ENCODE assay signal across 8 cellular contexts in genomic region chr1:241846862-241847539, GRCh38. TPM values are rescaled to one million over a fixed set of nuclear protein-coding genes. Genes with fewer than 3 reads are reported as not detected.
DNase-seq lines count a peak whose midpoint lies in the region; ATAC-seq and TF ChIP-seq lines count a peak whose summit lies in the region.

No MANE protein-coding gene starts in this region.

- H3K4me3 ChIP-seq in MM.1S (ENCODE audit: low read length) (peak overlapping the region; percentile 98), coronary artery (peak overlapping the region; percentile 82), neural progenitor cell (peak overlapping the region; percentile 98)

- H3K9ac ChIP-seq in MM.1S (ENCODE audit: low read length): peak overlapping the region; percentile 92
- no peak overlapping the region for H3K9ac ChIP-seq in neural progenitor cell

- H3K27ac ChIP-seq in MM.1S (ENCODE audit: low read length) (peak overlapping the region; percentile 96; the same call in 1 of the 2 replicates), coronary artery (peak overlapping the region; percentile 91 to 95), neural progenitor cell (no peak overlapping the region)

- no peaks in the 10 kb centered on the region for H3K9me3 Mint-ChIP-seq in CD14-positive monocyte
- no peaks in the 10 kb centered on the region for H3K9me3 Mint-ChIP-seq in neural progenitor cell

- peaks cover 15% of the 10 kb centered on the region for H3F3A ChIP-seq in MM.1S (ENCODE audit: insufficient read depth, low read length)
- peaks cover 13% of the 10 kb centered on the region for H3F3A ChIP-seq in neural progenitor cell (ENCODE audit: low read depth)

- peaks cover 3% of the 10 kb centered on the region in 2 donors for H3K36me3 Mint-ChIP-seq in CD14-positive monocyte
- peaks cover 2% of the 10 kb centered on the region for H3K36me3 Mint-ChIP-seq in neural progenitor cell

- H3K27me3 Mint-ChIP-seq in CD14-positive monocyte (ENCODE audit: low read depth in 3 of 3) (peaks cover 0 to 6% (median 0%) of the 10 kb centered on the region in 3 donors), neural progenitor cell (ENCODE audit: insufficient read depth, low read depth) (peaks cover 7% of the 10 kb centered on the region)

- peaks cover 17% of the 10 kb centered on the region for H3K4me1 Mint-ChIP-seq in CD14-positive monocyte
- H3K4me1 Mint-ChIP-seq in neural progenitor cell: peaks cover 22% of the 10 kb centered on the region

- H2AFZ ChIP-seq in MM.1S (ENCODE audit: low read length) (peak overlapping the region; percentile 96), neural progenitor cell (replicated peaks) (peak overlapping the region; percentile 99)

- no peak for ATAC-seq in GM21381 (IDR thresholded peaks at IDR 0.05; ENCODE audit: unreplicated experiment)

- H3K9me3 ChIP-seq in MM.1S (replicated peaks; ENCODE audit: insufficient read depth, low read length) (no peaks in the 10 kb centered on the region), neural progenitor cell (ENCODE audit: low read depth) (no peaks in the 10 kb centered on the region)

- H3K4me3 Mint-ChIP-seq in CD14-positive monocyte (peak overlapping the region in 1 of 2 donors; percentile 94), neural progenitor cell (peak overlapping the region; percentile 99)

- H3K27me3 ChIP-seq in MM.1S (replicated peaks; ENCODE audit: insufficient read depth, low read length): no peaks in the 10 kb centered on the region
- no peaks in the 10 kb centered on the region for H3K27me3 ChIP-seq in neural progenitor cell

- H4K20me1 ChIP-seq in MM.1S (ENCODE audit: insufficient read depth, low read length): no peaks in the 10 kb centered on the region
- H4K20me1 ChIP-seq in neural progenitor cell (ENCODE audit: low read depth): peaks cover 8% of the 10 kb centered on the region

- TF ChIP-seq CTCF in CD14-positive monocyte (IDR thresholded peaks at IDR 0.05) (no peak), MM.1S (IDR thresholded peaks at IDR 0.05; ENCODE audit: low read length) (no peak), coronary artery (IDR thresholded peaks at IDR 0.05) (no peak), neural progenitor cell (IDR thresholded peaks at IDR 0.05) (no peak)

- H3K79me2 ChIP-seq in MM.1S (ENCODE audit: low read length) (peaks cover 31% of the 10 kb centered on the region), neural progenitor cell (ENCODE audit: low read depth) (peaks cover 35% of the 10 kb centered on the region)

- H3K4me2 ChIP-seq in MM.1S (ENCODE audit: low read depth, low read length) (peak overlapping the region; percentile 90), neural progenitor cell (peak overlapping the region; percentile 96)

- no peaks in the 10 kb centered on the region for H3K9me2 ChIP-seq in MM.1S (replicated peaks; ENCODE audit: insufficient read depth, low read length)

- intact Hi-C loops in CD14-positive monocyte (cut with micrococcal nuclease): loop anchor here (5.0 to 10.0 kb wide), 5 partner anchors 202 to 325 kb away; partner anchors contain the start of genes CHML (in 1 of the 2) and OPN3 (in 1 of the 2)

- H3K27ac Mint-ChIP-seq in CD14-positive monocyte: peak overlapping the region in 5 of 7 donors; percentile 98 to 100 (median 100)
- H3K27ac Mint-ChIP-seq in neural progenitor cell: peak overlapping the region; percentile 98

- H3K4me1 ChIP-seq in MM.1S (ENCODE audit: low read length): peaks cover 17% of the 10 kb centered on the region
- H3K4me1 ChIP-seq in neural progenitor cell: peaks cover 16% of the 10 kb centered on the region

- H3K36me3 ChIP-seq in MM.1S (replicated peaks; ENCODE audit: insufficient read depth, low read length) (peaks cover 2% of the 10 kb centered on the region; the same call in 1 of the 2 replicates), neural progenitor cell (peaks cover 8% of the 10 kb centered on the region)

- DNase-seq in CD14-positive monocyte (ENCODE audit: low spot score): no peak
- no peak for DNase-seq in MM.1S
- no peak for DNase-seq in coronary artery (ENCODE audit: low spot score)
- DNase-seq in neural progenitor cell (ENCODE audit: low spot score): no peak
- no peak for DNase-seq in glomerular visceral epithelial cell (ENCODE audit: extremely low spot score)
- DNase-seq in GM03348 (ENCODE audit: low spot score): no peak
- DNase-seq in dermis blood vessel endothelial cell: no peak

RNA-seq across cellular contexts. Expression of gene EXO1, which starts 1.0 kb away (rescaled TPM):
- polyA plus RNA-seq in CD14-positive monocyte: under 1 TPM in 1 of 2 donors, not detected in 1; 0.26 TPM
- total RNA-seq in neural progenitor cell (ENCODE audit: low replicate concordance): 32.2 and 54.8 TPM in 2 replicates
- 6.8 and 17.6 TPM in 2 replicates for total RNA-seq in dermis blood vessel endothelial cell
